1 cellular context compared by ENCODE assay signal in genomic region chr2:69013837-69014796, GRCh38.
TF ChIP-seq lines count a peak whose summit lies in the region.

No MANE protein-coding gene starts in this region.

TF ChIP-seq in H1, 55 proteins besides CTCF, POLR2A, EP300 and RAD21 (continued from another document):
- TF ChIP-seq ATF3 (IDR thresholded peaks at IDR 0.05; ENCODE audit: insufficient read depth, low read depth, low read length) = no peak
- no peak for TF ChIP-seq KDM5A (IDR thresholded peaks at IDR 0.05; ENCODE audit: low read length)
